In the genomic region with DNA sequence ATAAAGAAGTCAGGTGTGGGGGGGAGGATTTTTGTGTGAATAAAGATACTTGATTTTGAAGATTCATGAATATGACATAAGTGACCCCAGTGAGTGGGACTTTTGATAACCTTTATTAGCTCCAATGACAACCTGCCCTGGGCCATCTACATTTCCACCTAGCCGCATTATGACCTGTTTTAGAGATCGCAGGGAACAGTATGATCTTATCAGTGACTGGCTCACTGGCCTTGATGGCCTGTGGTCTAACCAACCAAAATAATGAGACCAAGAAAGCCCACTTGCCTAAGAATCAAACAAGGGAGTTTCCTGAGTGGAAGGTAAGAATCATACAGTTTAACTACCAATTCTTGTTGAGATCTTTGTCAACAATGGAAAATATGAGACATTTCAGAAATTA, we compare ENCODE assay signal across 1 cellular context.
TF ChIP-seq lines count a peak whose summit lies in the region.

No MANE protein-coding gene starts in this region.

TF ChIP-seq in SK-N-SH treated with all-trans-retinoic acid at 6 μM for 48 hours, 23 proteins besides CTCF, POLR2A, EP300 and RAD21 (continued from another document):
- TF ChIP-seq, protein P1, sequence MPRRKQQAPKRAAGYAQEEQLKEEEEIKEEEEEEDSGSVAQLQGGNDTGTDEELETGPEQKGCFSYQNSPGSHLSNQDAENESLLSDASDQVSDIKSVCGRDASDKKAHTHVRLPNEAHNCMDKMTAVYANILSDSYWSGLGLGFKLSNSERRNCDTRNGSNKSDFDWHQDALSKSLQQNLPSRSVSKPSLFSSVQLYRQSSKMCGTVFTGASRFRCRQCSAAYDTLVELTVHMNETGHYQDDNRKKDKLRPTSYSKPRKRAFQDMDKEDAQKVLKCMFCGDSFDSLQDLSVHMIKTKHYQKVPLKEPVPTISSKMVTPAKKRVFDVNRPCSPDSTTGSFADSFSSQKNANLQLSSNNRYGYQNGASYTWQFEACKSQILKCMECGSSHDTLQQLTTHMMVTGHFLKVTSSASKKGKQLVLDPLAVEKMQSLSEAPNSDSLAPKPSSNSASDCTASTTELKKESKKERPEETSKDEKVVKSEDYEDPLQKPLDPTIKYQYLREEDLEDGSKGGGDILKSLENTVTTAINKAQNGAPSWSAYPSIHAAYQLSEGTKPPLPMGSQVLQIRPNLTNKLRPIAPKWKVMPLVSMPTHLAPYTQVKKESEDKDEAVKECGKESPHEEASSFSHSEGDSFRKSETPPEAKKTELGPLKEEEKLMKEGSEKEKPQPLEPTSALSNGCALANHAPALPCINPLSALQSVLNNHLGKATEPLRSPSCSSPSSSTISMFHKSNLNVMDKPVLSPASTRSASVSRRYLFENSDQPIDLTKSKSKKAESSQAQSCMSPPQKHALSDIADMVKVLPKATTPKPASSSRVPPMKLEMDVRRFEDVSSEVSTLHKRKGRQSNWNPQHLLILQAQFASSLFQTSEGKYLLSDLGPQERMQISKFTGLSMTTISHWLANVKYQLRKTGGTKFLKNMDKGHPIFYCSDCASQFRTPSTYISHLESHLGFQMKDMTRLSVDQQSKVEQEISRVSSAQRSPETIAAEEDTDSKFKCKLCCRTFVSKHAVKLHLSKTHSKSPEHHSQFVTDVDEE (CRISPR knock-in tag; IDR thresholded peaks at IDR 0.05) = no peak
- TF ChIP-seq TOX (CRISPR knock-in tag; IDR thresholded peaks at IDR 0.05; ENCODE audit: borderline replicate concordance) (no peak), OSR1 (CRISPR knock-in tag; IDR thresholded peaks at IDR 0.05) (no peak), RARB (CRISPR knock-in tag; IDR thresholded peaks at IDR 0.05) (no peak)
- TF ChIP-seq, protein P2, sequence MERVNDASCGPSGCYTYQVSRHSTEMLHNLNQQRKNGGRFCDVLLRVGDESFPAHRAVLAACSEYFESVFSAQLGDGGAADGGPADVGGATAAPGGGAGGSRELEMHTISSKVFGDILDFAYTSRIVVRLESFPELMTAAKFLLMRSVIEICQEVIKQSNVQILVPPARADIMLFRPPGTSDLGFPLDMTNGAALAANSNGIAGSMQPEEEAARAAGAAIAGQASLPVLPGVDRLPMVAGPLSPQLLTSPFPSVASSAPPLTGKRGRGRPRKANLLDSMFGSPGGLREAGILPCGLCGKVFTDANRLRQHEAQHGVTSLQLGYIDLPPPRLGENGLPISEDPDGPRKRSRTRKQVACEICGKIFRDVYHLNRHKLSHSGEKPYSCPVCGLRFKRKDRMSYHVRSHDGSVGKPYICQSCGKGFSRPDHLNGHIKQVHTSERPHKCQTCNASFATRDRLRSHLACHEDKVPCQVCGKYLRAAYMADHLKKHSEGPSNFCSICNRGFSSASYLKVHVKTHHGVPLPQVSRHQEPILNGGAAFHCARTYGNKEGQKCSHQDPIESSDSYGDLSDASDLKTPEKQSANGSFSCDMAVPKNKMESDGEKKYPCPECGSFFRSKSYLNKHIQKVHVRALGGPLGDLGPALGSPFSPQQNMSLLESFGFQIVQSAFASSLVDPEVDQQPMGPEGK (CRISPR knock-in tag; IDR thresholded peaks at IDR 0.05; ENCODE audit: borderline replicate concordance) = no peak
- TF ChIP-seq, protein P3, sequence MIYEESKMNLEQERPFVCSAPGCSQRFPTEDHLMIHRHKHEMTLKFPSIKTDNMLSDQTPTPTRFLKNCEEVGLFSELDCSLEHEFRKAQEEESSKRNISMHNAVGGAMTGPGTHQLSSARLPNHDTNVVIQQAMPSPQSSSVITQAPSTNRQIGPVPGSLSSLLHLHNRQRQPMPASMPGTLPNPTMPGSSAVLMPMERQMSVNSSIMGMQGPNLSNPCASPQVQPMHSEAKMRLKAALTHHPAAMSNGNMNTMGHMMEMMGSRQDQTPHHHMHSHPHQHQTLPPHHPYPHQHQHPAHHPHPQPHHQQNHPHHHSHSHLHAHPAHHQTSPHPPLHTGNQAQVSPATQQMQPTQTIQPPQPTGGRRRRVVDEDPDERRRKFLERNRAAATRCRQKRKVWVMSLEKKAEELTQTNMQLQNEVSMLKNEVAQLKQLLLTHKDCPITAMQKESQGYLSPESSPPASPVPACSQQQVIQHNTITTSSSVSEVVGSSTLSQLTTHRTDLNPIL (CRISPR knock-in tag; IDR thresholded peaks at IDR 0.05; ENCODE audit: low read depth) = no peak
